ENCODE assay signal across 8 cellular contexts in the genomic region with DNA sequence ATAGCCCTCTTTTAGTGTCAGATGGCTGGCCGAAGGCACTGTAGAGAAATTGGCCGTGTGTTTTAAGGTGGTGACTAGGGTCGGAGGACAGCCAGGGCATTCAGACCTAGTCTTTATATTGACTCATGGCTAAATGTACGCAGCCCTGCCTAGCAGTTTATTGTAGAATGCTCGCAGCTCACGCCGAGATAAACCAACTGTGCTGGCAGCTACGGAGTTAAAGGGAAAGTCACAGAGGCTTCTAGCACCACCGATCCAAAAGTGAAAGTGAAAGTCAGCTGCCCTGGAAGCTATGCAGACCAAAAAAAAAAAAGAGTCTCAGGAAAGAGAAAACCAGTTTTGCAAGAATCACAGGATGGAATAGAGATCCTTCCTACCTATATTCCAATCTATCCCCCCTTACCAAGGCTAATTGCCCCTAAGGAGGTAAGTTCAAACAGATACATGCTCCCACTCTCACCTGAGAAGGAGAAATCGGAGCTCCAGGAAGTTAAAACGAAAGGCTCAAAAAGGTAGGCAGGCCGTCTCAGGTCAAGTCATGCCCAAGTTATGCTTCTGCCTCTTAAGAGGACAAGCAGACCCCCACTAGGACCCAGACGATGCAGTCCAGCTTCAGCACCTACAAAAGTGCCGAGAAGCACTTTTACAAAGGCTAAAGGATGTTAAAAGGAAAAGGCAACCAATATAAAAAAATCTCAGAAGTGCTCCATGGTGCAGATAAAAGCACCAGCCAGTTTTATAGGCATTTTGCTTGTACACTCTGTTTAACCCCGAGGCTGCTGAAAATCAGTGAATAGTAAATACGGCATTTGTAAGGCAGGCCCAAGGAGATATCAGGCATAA. TPM values are rescaled to one million over a fixed set of nuclear protein-coding genes. Genes with fewer than 3 reads are reported as not detected.
DNase-seq lines count a peak whose midpoint lies in the region; ATAC-seq and TF ChIP-seq lines count a peak whose summit lies in the region.

No MANE protein-coding gene starts in this region.

- H3K9me3 Mint-ChIP-seq in activated T-helper 2 cell treated with anti-CD3 and anti-CD28 coated beads, Interferon-gamma antibody, Interleukin-2, Interleukin-4, amounts not matched to agents 10 μg/mL and 5 μg/mL and 100 μg/mL, durations not matched to agents 14 hours and 24 hours and 36 hours, result peaks cover 5% of the 10 kb centered on the region

- H3K4me3 Mint-ChIP-seq in activated T-helper 2 cell treated with anti-CD3 and anti-CD28 coated beads, Interferon-gamma antibody, Interleukin-2, Interleukin-4, amounts not matched to agents 10 μg/mL and 5 μg/mL and 100 μg/mL, durations not matched to agents 14 hours and 24 hours and 36 hours (ENCODE audit: low read depth), result no peak overlapping the region

- H3K9me3 ChIP-seq in PC-3 (ENCODE audit: low read length) (no peaks in the 10 kb centered on the region), neural cell (ENCODE audit: low read length) (no peaks in the 10 kb centered on the region), uterus (no peaks in the 10 kb centered on the region)

- TF ChIP-seq POLR2A in uterus (IDR thresholded peaks at IDR 0.05), result peak in 1 of 2 donors; percentile 9

- H3K4me3 ChIP-seq in PC-3 (ENCODE audit: low read length) (peak overlapping the region; percentile 74), foreskin fibroblast (ENCODE audit: low read depth in 1 of 2, low read length in 2 of 2) (peak overlapping the region; percentile 57 to 75), neural cell (ENCODE audit: low read length) (peak overlapping the region; percentile 31), uterus (peak overlapping the region; percentile 39 to 58)

- H3F3A ChIP-seq in PC-3 (ENCODE audit: low read length, unreplicated experiment) (peaks cover 5% of the 10 kb centered on the region), neural cell (ENCODE audit: insufficient read depth, low read length, poor library complexity, severe bottlenecking) (no peaks in the 10 kb centered on the region)

- H3K9ac ChIP-seq in PC-3 (ENCODE audit: low read length), result peak overlapping the region; percentile 61
- H3K9ac ChIP-seq in neural cell (ENCODE audit: low read length), result no peak overlapping the region

- H2AFZ ChIP-seq in PC-3 (ENCODE audit: low read length) (peak overlapping the region; percentile 79), neural cell (ENCODE audit: low read depth, low read length) (no peak overlapping the region)

- peaks cover 4% of the 10 kb centered on the region for H3K36me3 Mint-ChIP-seq in activated T-helper 2 cell treated with anti-CD3 and anti-CD28 coated beads, Interferon-gamma antibody, Interleukin-2, Interleukin-4, amounts not matched to agents 10 μg/mL and 5 μg/mL and 100 μg/mL, durations not matched to agents 14 hours and 24 hours and 36 hours (ENCODE audit: low read depth)

- H3K36me3 ChIP-seq in PC-3 (ENCODE audit: low read depth, low read length) (no peaks in the 10 kb centered on the region), neural cell (ENCODE audit: insufficient read depth, low read length) (no peaks in the 10 kb centered on the region), uterus (no peaks in the 10 kb centered on the region)

- H3K27ac Mint-ChIP-seq in activated T-helper 2 cell treated with anti-CD3 and anti-CD28 coated beads, Interferon-gamma antibody, Interleukin-2, Interleukin-4, amounts not matched to agents 10 μg/mL and 5 μg/mL and 100 μg/mL, durations not matched to agents 14 hours and 24 hours and 36 hours, result no peak overlapping the region

- intact Hi-C loops in PC-3 (cut with micrococcal nuclease), result loop anchor here (1.0 to 10.0 kb wide), 5 partner anchors 30 to 352 kb away; a partner anchor contains a TSS
- intact Hi-C loops in activated T-helper 2 cell treated with anti-CD3 and anti-CD28 coated beads, Interferon-gamma antibody, Interleukin-2, Interleukin-4, amounts not matched to agents 10 μg/mL and 5 μg/mL and 100 μg/mL, durations not matched to agents 14 hours and 24 hours and 36 hours (cut with micrococcal nuclease), result loop anchor here (2.0 to 10.0 kb wide), 5 partner anchors 44 to 176 kb away; a partner anchor contains a TSS
- intact Hi-C loops in uterus (cut with DNase I; ENCODE audit: low total_unique reads), result loop anchor here (10.0 kb wide), 1 partner anchor 150 kb away; a partner anchor contains a TSS

- H3K27ac ChIP-seq in PC-3 (ENCODE audit: low read length), result peak overlapping the region; percentile 65
- H3K27ac ChIP-seq in neural cell (ENCODE audit: low read length), result no peak overlapping the region
- peak overlapping the region; percentile 94 to 98 for H3K27ac ChIP-seq in uterus

- CTCF ChIA-PET in PC-3 (lab: Charles Lee), result interaction anchor here (1.0 to 1.2 kb wide), 3 partner anchors 31 to 194 kb away, joined by 3 to 4 read pairs (median 3); no protein-coding TSS in a partner anchor

- POLR2A ChIA-PET in PC-3 (lab: Charles Lee; ENCODE audit: unreplicated experiment), result no interaction called here

- no peaks in the 10 kb centered on the region for H3K9me2 ChIP-seq in PC-3 (replicated peaks; ENCODE audit: low read length)
- no peaks in the 10 kb centered on the region for H3K9me2 ChIP-seq in neural cell (ENCODE audit: insufficient read depth, low read length)

- peak; percentile 55 for ATAC-seq in GM21515 (IDR thresholded peaks at IDR 0.05; ENCODE audit: unreplicated experiment)
- peak; percentile 32 for ATAC-seq in PC-3

- TSS peak; percentile 28 for BruUV-seq in PC-3 (replicated peaks; lab: Mats Ljungman, UMichigan)

- H3K79me2 ChIP-seq in PC-3 (ENCODE audit: low read length), result no peaks in the 10 kb centered on the region
- no peaks in the 10 kb centered on the region for H3K79me2 ChIP-seq in neural cell (replicated peaks; ENCODE audit: insufficient read depth, low read length)

- no peak for TF ChIP-seq EP300 in neural cell (conservative IDR thresholded peaks at IDR 0.05; ENCODE audit: poor library complexity, severe bottlenecking)

- TF ChIP-seq CTCF in PC-3 (conservative IDR thresholded peaks at IDR 0.05; ENCODE audit: low read depth, low read length) (no peak), foreskin fibroblast (IDR thresholded peaks at IDR 0.05; ENCODE audit: low read depth, low read length) (no peak), neural cell (IDR thresholded peaks at IDR 0.05; ENCODE audit: poor library complexity, severe bottlenecking) (no peak), uterus (IDR thresholded peaks at IDR 0.05) (no peak)

- H3K4me1 ChIP-seq in PC-3 (ENCODE audit: insufficient read depth, low read length), result peaks cover 49% of the 10 kb centered on the region
- peaks cover 0 to 8% of the 10 kb centered on the region in 2 donors for H3K4me1 ChIP-seq in uterus

- peaks cover 27% of the 10 kb centered on the region for H3K27me3 Mint-ChIP-seq in activated T-helper 2 cell treated with anti-CD3 and anti-CD28 coated beads, Interferon-gamma antibody, Interleukin-2, Interleukin-4, amounts not matched to agents 10 μg/mL and 5 μg/mL and 100 μg/mL, durations not matched to agents 14 hours and 24 hours and 36 hours (ENCODE audit: low read depth)

- H3K4me2 ChIP-seq in PC-3 (ENCODE audit: low read length) (peak overlapping the region; percentile 93), neural cell (ENCODE audit: low read length) (no peak overlapping the region)

- H3K27me3 ChIP-seq in PC-3 (ENCODE audit: low read length) (no peaks in the 10 kb centered on the region), neural cell (ENCODE audit: insufficient read depth, low read depth, low read length) (no peaks in the 10 kb centered on the region), uterus (no peaks in the 10 kb centered on the region)

- H4K20me1 ChIP-seq in PC-3 (ENCODE audit: low read length), result no peaks in the 10 kb centered on the region
- H4K20me1 ChIP-seq in neural cell (ENCODE audit: insufficient read depth), result no peaks in the 10 kb centered on the region

- DNase-seq in DMS 273 treated with DMSO at 0.1 percent for 48 hours (lab: John Stamatoyannopoulos, UW) (peak; percentile 9), HT1080 (ENCODE audit: low read depth) (peak; percentile 77), PC-3 (peak; percentile 79), foreskin fibroblast (peak; percentile 73 to 89), uterus (peak; percentile 61 to 83)
- DNase-seq in activated T-helper 2 cell treated with anti-CD3 and anti-CD28 coated beads, Interferon-gamma antibody, Interleukin-2, Interleukin-4, amounts not matched to agents 10 μg/mL and 5 μg/mL and 100 μg/mL, durations not matched to agents 14 hours and 24 hours and 36 hours (ENCODE audit: low spot score), result peak; percentile 51

- H3K4me1 Mint-ChIP-seq in activated T-helper 2 cell treated with anti-CD3 and anti-CD28 coated beads, Interferon-gamma antibody, Interleukin-2, Interleukin-4, amounts not matched to agents 10 μg/mL and 5 μg/mL and 100 μg/mL, durations not matched to agents 14 hours and 24 hours and 36 hours (ENCODE audit: low read depth), result peaks cover 9% of the 10 kb centered on the region

- no peak for TF ChIP-seq RAD21 in neural cell (conservative IDR thresholded peaks at IDR 0.05)

RNA-seq across cellular contexts. Expression of a gene that starts 24.8 kb away (rescaled TPM):
- total RNA-seq in HT1080 (2014; rRNA removed; shearing (Covaris generic)), result not detected in 2 replicates
- not detected in 2 replicates for polyA plus RNA-seq in HT1080 (2015; cell fraction: cytosol; rRNA removed)
- 0.10 and 0.84 TPM in 2 replicates for polyA plus RNA-seq in HT1080 (2015; cell fraction: nucleus; rRNA removed)
- total RNA-seq in PC-3 (2014; rRNA removed) (not detected in 2 replicates), uterus (1 to 10 TPM in 1 of 4 donors, under 1 TPM in 2, not detected in 1; 0.76 to 2.9 (median 0.76) TPM)
- 0.69 and 0.75 TPM in 2 replicates for total RNA-seq in activated T-helper 2 cell treated with anti-CD3 and anti-CD28 coated beads, Interferon-gamma antibody, Interleukin-2, Interleukin-4, amounts not matched to agents 10 μg/mL and 5 μg/mL and 100 μg/mL, durations not matched to agents 14 hours and 24 hours and 36 hours
- polyA plus RNA-seq in neural cell, result 14.9 and 20.9 TPM in 2 replicates
- polyA minus RNA-seq in neural cell, result 3.2 and 4.5 TPM in 2 replicates

RNA-seq across cellular contexts. Expression of a gene that starts 44.5 kb away (rescaled TPM):
- not detected in 2 replicates for total RNA-seq in HT1080 (2014; rRNA removed; shearing (Covaris generic))
- not detected in 2 replicates for polyA plus RNA-seq in HT1080 (2015; cell fraction: cytosol; rRNA removed)
- not detected in 2 replicates for polyA plus RNA-seq in HT1080 (2015; cell fraction: nucleus; rRNA removed)
- not detected in 2 replicates for total RNA-seq in PC-3 (2014; rRNA removed)
- not detected in 2 replicates for total RNA-seq in activated T-helper 2 cell treated with anti-CD3 and anti-CD28 coated beads, Interferon-gamma antibody, Interleukin-2, Interleukin-4, amounts not matched to agents 10 μg/mL and 5 μg/mL and 100 μg/mL, durations not matched to agents 14 hours and 24 hours and 36 hours
- 6.5 and 8.2 TPM in 2 replicates for polyA plus RNA-seq in neural cell
- polyA minus RNA-seq in neural cell, result 7.3 and 12.0 TPM in 2 replicates
- 1 to 10 TPM in 1 of 4 donors, under 1 TPM in 1, not detected in 2; 0.85 to 1.8 TPM for total RNA-seq in uterus

RNA-seq across cellular contexts. Expression of a gene that starts 55.3 kb away (rescaled TPM):
- not detected in 2 replicates for total RNA-seq in HT1080 (2014; rRNA removed; shearing (Covaris generic))
- polyA plus RNA-seq in HT1080 (2015; cell fraction: cytosol; rRNA removed), result not detected in 2 replicates
- not detected in 2 replicates for polyA plus RNA-seq in HT1080 (2015; cell fraction: nucleus; rRNA removed)
- total RNA-seq in PC-3 (2014; rRNA removed), result not detected in 2 replicates
- total RNA-seq in activated T-helper 2 cell treated with anti-CD3 and anti-CD28 coated beads, Interferon-gamma antibody, Interleukin-2, Interleukin-4, amounts not matched to agents 10 μg/mL and 5 μg/mL and 100 μg/mL, durations not matched to agents 14 hours and 24 hours and 36 hours, result not detected in 2 replicates
- polyA plus RNA-seq in neural cell, result 3.4 and 3.7 TPM in 2 replicates
- 8.3 and 9.0 TPM in 2 replicates for polyA minus RNA-seq in neural cell
- total RNA-seq in uterus, result 1 to 10 TPM in 1 of 4 donors, not detected in 3; 1.8 TPM

RNA-seq across cellular contexts. Expression of a gene that starts 57.4 kb away (rescaled TPM):
- total RNA-seq in HT1080 (2014; rRNA removed; shearing (Covaris generic)), result under 0.01 TPM in 1 of 2 replicates, not detected in the other
- not detected in 2 replicates for polyA plus RNA-seq in HT1080 (2015; cell fraction: cytosol; rRNA removed)
- not detected in 2 replicates for polyA plus RNA-seq in HT1080 (2015; cell fraction: nucleus; rRNA removed)
- total RNA-seq in PC-3 (2014; rRNA removed) (0.06 TPM in 1 of 2 replicates, not detected in the other), uterus (1 to 10 TPM in 2 of 4 donors, under 1 TPM in 2; under 0.01 to 4.1 (median 2.1) TPM)
- total RNA-seq in activated T-helper 2 cell treated with anti-CD3 and anti-CD28 coated beads, Interferon-gamma antibody, Interleukin-2, Interleukin-4, amounts not matched to agents 10 μg/mL and 5 μg/mL and 100 μg/mL, durations not matched to agents 14 hours and 24 hours and 36 hours, result 3.3 and 3.5 TPM in 2 replicates
- polyA plus RNA-seq in neural cell, result 0.28 and 0.52 TPM in 2 replicates
- polyA minus RNA-seq in neural cell, result 0.23 and 2.2 TPM in 2 replicates

Comparison
In these comparisons a context has a peak if more than half of its experiments do, and no peak if none do; other contexts are left out.
1. DNase-seq: peak in every context shown above with its lines; median percentile 81 in foreskin fibroblast; 79 in PC-3; 77 in HT1080; 72 in uterus; 51 in activated T-helper 2 cell treated with anti-CD3 and anti-CD28 coated beads, Interferon-gamma antibody, Interleukin-2, Interleukin-4, amounts not matched to agents 10 μg/mL and 5 μg/mL and 100 μg/mL, durations not matched to agents 14 hours and 24 hours and 36 hours; 9 in DMS 273 treated with DMSO at 0.1 percent for 48 hours.